Comparison of ENCODE assay signal across 10 cellular contexts in the genomic region with DNA sequence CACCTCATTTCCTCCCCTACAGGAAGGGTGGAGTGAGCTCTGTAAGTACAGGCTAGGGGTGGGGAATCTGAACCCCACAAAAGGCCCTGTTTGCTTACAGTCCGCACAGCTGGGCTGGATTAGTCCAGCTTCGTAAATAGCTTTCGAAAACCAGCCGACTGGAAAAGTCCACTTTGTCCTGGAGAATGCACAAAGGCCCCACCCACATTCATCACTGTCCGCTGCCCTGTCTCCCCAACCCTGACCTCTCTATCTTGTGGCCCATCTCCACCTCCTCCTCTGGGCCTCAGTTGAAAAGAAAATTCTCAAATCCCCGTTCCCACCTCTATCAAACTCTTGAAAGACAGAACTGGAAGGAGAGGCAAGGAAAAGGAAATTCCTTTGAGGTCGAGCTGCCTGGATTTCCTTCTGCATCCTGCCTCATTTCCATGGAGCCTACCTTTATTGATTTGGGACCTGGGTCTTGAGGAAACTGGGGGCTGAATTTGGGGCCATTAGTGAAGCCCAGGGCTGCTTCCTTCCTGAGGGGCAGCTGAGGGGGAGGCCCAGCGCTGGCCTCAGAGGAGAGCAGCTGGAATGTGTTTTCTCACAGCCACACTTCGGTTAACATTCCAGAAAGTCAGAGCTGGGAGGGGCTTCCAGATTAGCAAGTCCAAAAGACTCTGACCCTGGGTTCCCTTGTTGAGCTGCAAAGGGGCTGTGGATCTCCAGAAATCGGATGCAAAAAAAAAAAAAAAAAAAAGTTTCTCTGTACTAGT.
DNase-seq lines count a peak whose midpoint lies in the region; ATAC-seq, FAIRE-seq and TF ChIP-seq lines count a peak whose summit lies in the region.
"Had no signal": no experiment of that assay in that cellular context is flagged by ENCODE, and none has a peak within 500 bp of the region (broad histone marks: within the 10 kb centered on the region; RNA-seq: fewer than 3 reads in every experiment).

No MANE protein-coding gene starts in this region.

- peaks cover 20% of the 10 kb centered on the region for H3K4me1 ChIP-seq in ectodermal cell (ENCODE audit: control insufficient read depth, insufficient read depth, low read length)
- H3K4me1 ChIP-seq in smooth muscle cell (ENCODE audit: low read depth) = peaks cover 36% of the 10 kb centered on the region

- H3K27ac ChIP-seq in ectodermal cell (ENCODE audit: insufficient read depth, low read depth, low read length, poor library complexity, severe bottlenecking) (peak overlapping the region; percentile 100), smooth muscle cell (ENCODE audit: low read depth) (peak overlapping the region; percentile 83)

- H3K27me3 ChIP-seq in H7 (ENCODE audit: control insufficient read depth, insufficient read depth, low read length) (no peaks in the 10 kb centered on the region; the same call in 1 of the 2 replicates), ectodermal cell (ENCODE audit: control insufficient read depth, insufficient read depth, low read length, poor library complexity, severe bottlenecking) (no peaks in the 10 kb centered on the region), smooth muscle cell (ENCODE audit: low read depth) (no peaks in the 10 kb centered on the region)

- FAIRE-seq in GM12892 (lab: Jason Lieb, UNC) = no peak

- H3K4me2 ChIP-seq in smooth muscle cell = peak overlapping the region; percentile 57

- no peak overlapping the region for H2AFZ ChIP-seq in smooth muscle cell (ENCODE audit: low read depth)

- ATAC-seq in left lobe of liver (peak; percentile 30), GM18861 (IDR thresholded peaks at IDR 0.05; ENCODE audit: unreplicated experiment) (no peak)

- WGBS in ectodermal cell, 2 experiments = 31 to 41% methylated on average over 10 of the region's 10 CpGs
- WGBS in smooth muscle cell (ENCODE audit: low lambda C conversion rate) = 5% methylated on average over 10 of the region's 10 CpGs

- no peak for TF ChIP-seq POLR2A in GM12892 (IDR thresholded peaks at IDR 0.05; ENCODE audit: low read depth, low read length)

- no peak overlapping the region for H3K4me3 ChIP-seq in H7 (ENCODE audit: insufficient read depth, low read depth, low read length)
- no peak overlapping the region for H3K4me3 ChIP-seq in ectodermal cell (ENCODE audit: insufficient read depth, low read depth, low read length)
- H3K4me3 ChIP-seq in smooth muscle cell = no peak overlapping the region

- DNase-seq in H7 = peak; percentile 78
- DNase-seq in left lobe of liver (ENCODE audit: low spot score) = no peak
- DNase-seq in smooth muscle cell (lab: John Stamatoyannopoulos, UW; ENCODE audit: unreplicated experiment) = no peak
- no peak for DNase-seq in DMS53 (lab: John Stamatoyannopoulos, UW)
- DNase-seq in GM12892 (ENCODE audit: insufficient read length) = no peak
- no peak for DNase-seq in superior temporal gyrus (ENCODE audit: extremely low spot score)
- DNase-seq: caudate nucleus; stimulated activated CD4-positive, alpha-beta T cell treated with anti-CD3 and anti-CD28 coated beads, Interleukin-2, amount 100 ng/mL, for 24 hours had no signal

- H3K79me2 ChIP-seq in smooth muscle cell (ENCODE audit: low read depth) = no peaks in the 10 kb centered on the region

- H3K9me3 ChIP-seq in ectodermal cell (ENCODE audit: control insufficient read depth, low read length) (no peaks in the 10 kb centered on the region), smooth muscle cell (replicated peaks; ENCODE audit: low read depth) (no peaks in the 10 kb centered on the region)

- no peaks in the 10 kb centered on the region for H4K20me1 ChIP-seq in smooth muscle cell (ENCODE audit: low read depth)

- H3K9ac ChIP-seq in smooth muscle cell (ENCODE audit: low read depth) = peak overlapping the region; percentile 33

- H3K36me3 ChIP-seq in H7 (replicated peaks; ENCODE audit: control insufficient read depth, insufficient read depth, low read length) (no peaks in the 10 kb centered on the region; the same call in 1 of the 2 replicates), ectodermal cell (ENCODE audit: control insufficient read depth, insufficient read depth, low read length) (no peaks in the 10 kb centered on the region), smooth muscle cell (ENCODE audit: low read depth) (no peaks in the 10 kb centered on the region)

- TF ChIP-seq CTCF in smooth muscle cell (IDR thresholded peaks at IDR 0.05; ENCODE audit: borderline replicate concordance, insufficient read depth, poor library complexity, severe bottlenecking) = no peak

- H3F3A ChIP-seq in smooth muscle cell (ENCODE audit: low read depth) = peaks cover 28% of the 10 kb centered on the region
